In genomic region chr17:78125138-78125913, GRCh38 we compare ENCODE assay signal across 12 cellular contexts. TPM values are rescaled to one million over a fixed set of nuclear protein-coding genes. Genes with fewer than 3 reads are reported as not detected.
DNase-seq lines count a peak whose midpoint lies in the region; ATAC-seq and TF ChIP-seq lines count a peak whose summit lies in the region.
"Had no signal": no experiment of that assay in that cellular context is flagged by ENCODE, and none has a peak within 500 bp of the region (broad histone marks: within the 10 kb centered on the region; RNA-seq: fewer than 3 reads in every experiment).

No MANE protein-coding gene starts in this region.

- no peaks in the 10 kb centered on the region for H3K9me3 Mint-ChIP-seq in activated T-cell treated with anti-CD3 and anti-CD28 coated beads, Interleukin-2, amount 50 U/mL, for 24 hours
- peaks cover 4% of the 10 kb centered on the region for H3K9me3 Mint-ChIP-seq in glutamatergic neuron (ENCODE audit: unreplicated experiment)

- H3K4me3 Mint-ChIP-seq in activated T-cell treated with anti-CD3 and anti-CD28 coated beads, Interleukin-2, amount 50 U/mL, for 24 hours = peak overlapping the region; percentile 89
- H3K4me3 Mint-ChIP-seq in glutamatergic neuron (ENCODE audit: unreplicated experiment) = no peak overlapping the region

- peaks cover 61% of the 10 kb centered on the region for H3K36me3 Mint-ChIP-seq in activated T-cell treated with anti-CD3 and anti-CD28 coated beads, Interleukin-2, amount 50 U/mL, for 24 hours (ENCODE audit: low read depth)
- no peaks in the 10 kb centered on the region for H3K36me3 Mint-ChIP-seq in glutamatergic neuron (ENCODE audit: unreplicated experiment)

- TF ChIP-seq POLR2A in right lobe of liver (IDR thresholded peaks at IDR 0.05) = no peak

- H3K27me3 Mint-ChIP-seq in activated T-cell treated with anti-CD3 and anti-CD28 coated beads, Interleukin-2, amount 50 U/mL, for 24 hours = no peaks in the 10 kb centered on the region
- H3K27me3 Mint-ChIP-seq in glutamatergic neuron (ENCODE audit: unreplicated experiment) = peaks cover 15% of the 10 kb centered on the region

- no peaks in the 10 kb centered on the region for H3K27me3 ChIP-seq in right lobe of liver
- H3K27me3 ChIP-seq: adrenal gland had no signal

- TF ChIP-seq CTCF in right lobe of liver (IDR thresholded peaks at IDR 0.05) (no peak), glutamatergic neuron (IDR thresholded peaks at IDR 0.05; ENCODE audit: partially characterized antibody, unreplicated experiment) (no peak)

- peaks cover 0 to 25% (median 2%) of the 10 kb centered on the region in 4 donors for H3K4me1 ChIP-seq in right lobe of liver

- peak overlapping the region in 1 of 3 donors; percentile 80 for H3K27ac ChIP-seq in right lobe of liver
- H3K27ac ChIP-seq: SJSA1 had no signal

- intact Hi-C loops in right lobe of liver (cut with DNase I) = no loop called here

- WGBS in right lobe of liver (ENCODE audit: insufficient coverage, low coverage, low lambda C conversion rate, missing lambda C conversion rate) = 92% methylated on average over 12 of the region's 39 CpGs

- no peak for ATAC-seq in right lobe of liver

- H3K4me1 Mint-ChIP-seq in activated T-cell treated with anti-CD3 and anti-CD28 coated beads, Interleukin-2, amount 50 U/mL, for 24 hours (ENCODE audit: low read depth) = peaks cover 77% of the 10 kb centered on the region
- no peaks in the 10 kb centered on the region for H3K4me1 Mint-ChIP-seq in glutamatergic neuron (ENCODE audit: low read depth, unreplicated experiment)

- no peaks in the 10 kb centered on the region for H3K9me3 ChIP-seq in right lobe of liver
- H3K9me3 ChIP-seq: adrenal gland, SJSA1 had no signal

- DNase-seq in stimulated activated CD4-positive, alpha-beta T cell treated with anti-CD3 and anti-CD28 coated beads, Interleukin-4, amount 100 ng/mL, for 1 hour = peak; percentile 51
- no peak for DNase-seq in stimulated activated CD4-positive, alpha-beta T cell treated with anti-CD3 and anti-CD28 coated beads, Interleukin-2, amount 100 ng/mL, for 48 hours
- peak; percentile 78 for DNase-seq in activated T-cell treated with anti-CD3 and anti-CD28 coated beads, Interleukin-2, amount 50 U/mL, for 24 hours
- peak in 2 of 3 donors; percentile 24 to 60 for DNase-seq in right lobe of liver
- no peak for DNase-seq in NCI-H128 (lab: John Stamatoyannopoulos, UW; ENCODE audit: unreplicated experiment)
- DNase-seq in dedifferentiated amniotic fluid mesenchymal stem cell (ENCODE audit: extremely low spot score) = no peak
- no peak for DNase-seq in SHP77 treated with DMSO at 0.1 percent for 48 hours (lab: John Stamatoyannopoulos, UW)
- no peak for DNase-seq in glutamatergic neuron
- DNase-seq: adrenal gland, Calu3, NCI-H146 had no signal

- peak overlapping the region; percentile 71 for H3K27ac Mint-ChIP-seq in activated T-cell treated with anti-CD3 and anti-CD28 coated beads, Interleukin-2, amount 50 U/mL, for 24 hours
- no peak overlapping the region for H3K27ac Mint-ChIP-seq in glutamatergic neuron (ENCODE audit: unreplicated experiment)

- H3K4me3 ChIP-seq in right lobe of liver = no peak overlapping the region
- H3K4me3 ChIP-seq: adrenal gland, SJSA1 had no signal

- H3K36me3 ChIP-seq in right lobe of liver = no peaks in the 10 kb centered on the region
- H3K36me3 ChIP-seq: adrenal gland, SJSA1 had no signal

RNA-seq across cellular contexts. Expression of gene TMC6, which starts 3.2 kb away (rescaled TPM):
- 10 to 100 TPM; 10.9 to 24.7 (median 15.7) TPM for total RNA-seq in right lobe of liver
- total RNA-seq in glutamatergic neuron (ENCODE audit: unreplicated experiment) = 1.1 TPM

RNA-seq across cellular contexts. Expression of gene TMC8, which starts 5.2 kb away (rescaled TPM):
- total RNA-seq in right lobe of liver (1 to 10 TPM; 2.4 to 7.2 (median 4.8) TPM), glutamatergic neuron (ENCODE audit: unreplicated experiment) (not detected)
- total RNA-seq: SJSA1 had no signal

RNA-seq across cellular contexts. Expression of gene C17orf99, which starts 20.9 kb away (rescaled TPM):
- total RNA-seq in right lobe of liver (not detected), glutamatergic neuron (ENCODE audit: unreplicated experiment) (not detected)
- total RNA-seq: adrenal gland, Calu3, SJSA1 had no signal

RNA-seq across cellular contexts. Expression of gene SYNGR2, which starts 43.1 kb away (rescaled TPM):
- total RNA-seq in right lobe of liver (10 to 100 TPM; 43.3 to 55.8 (median 50.4) TPM), glutamatergic neuron (ENCODE audit: unreplicated experiment) (3.2 TPM)

Comparison
In these comparisons a context has a peak if more than half of its experiments do, and no peak if none do; other contexts are left out.
1. DNase-seq: peak in stimulated activated CD4-positive, alpha-beta T cell treated with anti-CD3 and anti-CD28 coated beads, Interleukin-4, amount 100 ng/mL, for 1 hour (single experiment), activated T-cell treated with anti-CD3 and anti-CD28 coated beads, Interleukin-2, amount 50 U/mL, for 24 hours (single experiment) and right lobe of liver (2 of 3); none in stimulated activated CD4-positive, alpha-beta T cell treated with anti-CD3 and anti-CD28 coated beads, Interleukin-2, amount 100 ng/mL, for 48 hours (0 of 2), NCI-H128 (single experiment), dedifferentiated amniotic fluid mesenchymal stem cell (single experiment), SHP77 treated with DMSO at 0.1 percent for 48 hours (single experiment) and glutamatergic neuron (single experiment).